In the genomic region with DNA sequence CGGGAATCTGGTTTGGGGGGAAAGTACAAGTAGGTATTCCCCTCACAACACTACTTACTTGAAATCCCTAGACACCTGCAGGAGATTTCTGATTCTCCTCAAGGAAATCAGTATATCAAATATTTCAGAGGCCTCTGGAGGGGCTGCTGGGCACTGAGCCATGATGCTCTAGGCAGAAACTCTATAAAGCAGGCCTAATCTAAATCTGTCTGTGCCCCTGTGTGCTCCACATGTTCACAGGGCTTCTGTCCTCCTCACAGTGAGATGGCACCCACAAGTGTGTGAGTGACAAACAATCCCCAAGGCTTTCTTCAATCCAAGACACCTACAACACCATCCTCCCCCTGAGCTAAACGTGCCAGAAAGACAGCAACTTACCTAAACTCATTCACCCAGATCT, we compare ENCODE assay signal across 34 cellular contexts.
"Had no signal": no experiment of that assay in that cellular context is flagged by ENCODE, and none has a peak within 500 bp of the region (broad histone marks: within the 10 kb centered on the region; RNA-seq: fewer than 3 reads in every experiment).

No MANE protein-coding gene starts in this region.

- H3K27ac Mint-ChIP-seq: activated B cell treated with CpG ODN at 0.5 μM for 24 hours; activated CD8-positive, alpha-beta T cell treated with anti-CD3 and anti-CD28 coated beads for 36 hours; activated naive CD4-positive, alpha-beta T cell treated with anti-CD3 and anti-CD28 coated beads, Interleukin-2, amount 50 U/mL, for 24 hours; activated naive CD8-positive, alpha-beta T cell treated with anti-CD3 and anti-CD28 coated beads, Interleukin-2, amount 10 ng/mL, durations not matched to agents 7 days and 5 days; activated T-helper 17 cell treated with anti-CD3 and anti-CD28 coated beads, Interleukin-2, amount 50 U/mL, for 72 hours; brain; endodermal cell; T-helper 17 cell; T-helper 2 cell treated with Interferon-gamma antibody and Interleukin-4, amounts not matched to agents 5 μg/mL and 100 μg/mL, for 36 hours had no signal

- ATAC-seq: activated CD4-positive, CD25-positive, alpha-beta regulatory T cell treated with anti-CD3 and anti-CD28 coated beads, Interleukin-2, amount 50 U/mL, for 24 hours; activated CD8-positive, alpha-beta T cell treated with anti-CD3 and anti-CD28 coated beads for 36 hours; activated T-cell treated with anti-CD3 and anti-CD28 coated beads, Interleukin-2, amount 50 U/mL, for 4 hours; activated T-helper 17 cell treated with anti-CD3 and anti-CD28 coated beads, Interleukin-2, amount 50 U/mL, for 72 hours; foreskin keratinocyte; gastroesophageal sphincter; T-helper 17 cell had no signal

- H3K9me3 Mint-ChIP-seq: activated B cell treated with CpG ODN at 0.5 μM for 24 hours; activated CD8-positive, alpha-beta T cell treated with anti-CD3 and anti-CD28 coated beads for 36 hours; activated naive CD4-positive, alpha-beta T cell treated with anti-CD3 and anti-CD28 coated beads, Interleukin-2, amount 50 U/mL, for 24 hours; activated naive CD8-positive, alpha-beta T cell treated with anti-CD3 and anti-CD28 coated beads, Interleukin-2, amount 10 ng/mL, durations not matched to agents 7 days and 5 days; activated T-cell treated with anti-CD3 and anti-CD28 coated beads, Interleukin-2, amount 50 U/mL, for 4 hours; activated T-helper 17 cell treated with anti-CD3 and anti-CD28 coated beads, Interleukin-2, amount 50 U/mL, for 72 hours; brain; endodermal cell; T-helper 2 cell treated with Interferon-gamma antibody and Interleukin-4, amounts not matched to agents 5 μg/mL and 100 μg/mL, for 36 hours had no signal

- DNase-seq: activated B cell treated with CpG ODN at 0.5 μM for 24 hours; activated CD4-positive, alpha-beta T cell treated with anti-CD3 and anti-CD28 coated beads for 48 hours; activated CD4-positive, alpha-beta T cell treated with anti-CD3 and anti-CD28 coated beads, Interleukin-2, amount 50 U/mL, for 1 hour; activated CD4-positive, alpha-beta T cell treated with anti-CD3 and anti-CD28 coated beads, Interleukin-2, amount 50 U/mL, for 48 hours; activated CD8-positive, alpha-beta memory T cell treated with anti-CD3 and anti-CD28 coated beads for 24 hours; activated CD8-positive, alpha-beta T cell treated with anti-CD3 and anti-CD28 coated beads for 36 hours; activated effector memory CD4-positive, alpha-beta T cell treated with Interleukin-2 at 50 U/mL for 16 hours; activated gamma-delta T cell treated with Interleukin-2 at 50 U/mL for 16 hours; activated naive CD4-positive, alpha-beta T cell treated with Interleukin-2 at 50 U/mL for 16 hours; activated naive CD8-positive, alpha-beta T cell treated with anti-CD3 and anti-CD28 coated beads, Interleukin-2, amount 10 ng/mL, durations not matched to agents 7 days and 5 days; activated T-cell treated with anti-CD3 and anti-CD28 coated beads, Interleukin-2, amount 50 U/mL, for 4 hours; central memory CD4-positive, alpha-beta T cell; cerebellar nuclear complex; colonic mucosa; dorsolateral prefrontal cortex; effector memory CD4-positive, alpha-beta T cell; endodermal cell; erythroblast; foreskin keratinocyte; heart right ventricle; T-helper 1 cell; T-helper 17 cell; T1000; WERI-Rb-1 had no signal

- H3K4me3 ChIP-seq: ascending aorta, breast epithelium, cardiac muscle cell, colonic mucosa, dorsolateral prefrontal cortex, esophagus muscularis mucosa, gastroesophageal sphincter, heart right ventricle had no signal

- H3K36me3 ChIP-seq: breast epithelium had no signal

- H3K4me1 ChIP-seq: ascending aorta, breast epithelium, colonic mucosa, esophagus muscularis mucosa, foreskin keratinocyte, gastroesophageal sphincter had no signal

- H3K9me3 ChIP-seq: ascending aorta, breast epithelium, colonic mucosa, esophagus muscularis mucosa, gastroesophageal sphincter, heart right ventricle had no signal

- H3K4me1 Mint-ChIP-seq: activated B cell treated with CpG ODN at 0.5 μM for 24 hours; activated naive CD4-positive, alpha-beta T cell treated with anti-CD3 and anti-CD28 coated beads, Interleukin-2, amount 50 U/mL, for 24 hours; activated naive CD8-positive, alpha-beta T cell treated with anti-CD3 and anti-CD28 coated beads, Interleukin-2, amount 10 ng/mL, durations not matched to agents 7 days and 5 days; activated T-helper 17 cell treated with anti-CD3 and anti-CD28 coated beads, Interleukin-2, amount 50 U/mL, for 72 hours; brain; T-helper 17 cell had no signal

- H3K27ac ChIP-seq: ascending aorta, breast epithelium, cardiac muscle cell, colonic mucosa, dorsolateral prefrontal cortex, esophagus muscularis mucosa, foreskin keratinocyte, gastroesophageal sphincter, WERI-Rb-1 had no signal

- H3K4me3 Mint-ChIP-seq: activated B cell treated with CpG ODN at 0.5 μM for 24 hours; activated CD8-positive, alpha-beta T cell treated with anti-CD3 and anti-CD28 coated beads for 36 hours; activated naive CD4-positive, alpha-beta T cell treated with anti-CD3 and anti-CD28 coated beads, Interleukin-2, amount 50 U/mL, for 24 hours; activated naive CD8-positive, alpha-beta T cell treated with anti-CD3 and anti-CD28 coated beads, Interleukin-2, amount 10 ng/mL, durations not matched to agents 7 days and 5 days; activated T-cell treated with anti-CD3 and anti-CD28 coated beads, Interleukin-2, amount 50 U/mL, for 4 hours; activated T-helper 17 cell treated with anti-CD3 and anti-CD28 coated beads, Interleukin-2, amount 50 U/mL, for 72 hours; brain; endodermal cell; T-helper 17 cell; T-helper 2 cell treated with Interferon-gamma antibody and Interleukin-4, amounts not matched to agents 5 μg/mL and 100 μg/mL, for 36 hours had no signal

- H3K36me3 Mint-ChIP-seq: activated naive CD8-positive, alpha-beta T cell treated with anti-CD3 and anti-CD28 coated beads, Interleukin-2, amount 10 ng/mL, durations not matched to agents 7 days and 5 days had no signal

- H3K27me3 Mint-ChIP-seq: activated B cell treated with CpG ODN at 0.5 μM for 24 hours; activated CD8-positive, alpha-beta T cell treated with anti-CD3 and anti-CD28 coated beads for 36 hours; activated naive CD4-positive, alpha-beta T cell treated with anti-CD3 and anti-CD28 coated beads, Interleukin-2, amount 50 U/mL, for 24 hours; activated naive CD8-positive, alpha-beta T cell treated with anti-CD3 and anti-CD28 coated beads, Interleukin-2, amount 10 ng/mL, durations not matched to agents 7 days and 5 days; activated T-helper 17 cell treated with anti-CD3 and anti-CD28 coated beads, Interleukin-2, amount 50 U/mL, for 72 hours; brain; T-helper 17 cell had no signal

- H3K27me3 ChIP-seq: ascending aorta, breast epithelium, cardiac muscle cell, colonic mucosa, dorsolateral prefrontal cortex, esophagus muscularis mucosa, foreskin keratinocyte, gastroesophageal sphincter, heart right ventricle had no signal
